9 cellular contexts compared by ENCODE assay signal in the genomic region with DNA sequence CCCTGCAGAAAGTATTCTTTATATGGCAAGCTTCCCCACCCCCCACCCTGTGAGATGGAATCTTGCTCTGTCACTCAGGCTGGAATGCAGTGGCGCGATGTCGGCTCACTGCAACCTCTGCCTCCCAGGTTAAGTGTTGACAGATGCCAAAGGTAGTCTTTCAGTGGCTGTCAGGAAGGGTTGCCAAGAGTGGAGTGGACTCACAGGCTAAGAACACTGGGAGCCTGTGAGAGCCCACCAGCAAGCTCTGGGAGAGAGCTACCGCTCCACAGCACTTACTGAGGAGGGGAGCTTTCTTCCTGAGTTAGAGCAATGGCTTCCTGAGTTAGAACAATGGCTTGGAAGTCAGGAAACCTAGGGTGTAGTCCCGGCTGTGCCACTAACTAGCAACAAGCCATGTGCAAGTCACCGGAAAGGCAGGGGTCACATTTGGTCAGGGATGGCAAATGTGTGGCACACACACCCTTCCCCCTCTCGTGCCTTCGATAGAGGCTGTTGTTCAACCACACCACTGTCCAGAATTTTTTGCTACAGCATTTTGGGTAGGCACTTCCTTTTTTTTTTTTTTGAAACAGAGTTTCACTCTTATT. TPM values are rescaled to one million over a fixed set of nuclear protein-coding genes. Genes with fewer than 3 reads are reported as not detected.
DNase-seq lines count a peak whose midpoint lies in the region; ATAC-seq, FAIRE-seq and TF ChIP-seq lines count a peak whose summit lies in the region.
"Had no signal": no experiment of that assay in that cellular context is flagged by ENCODE, and none has a peak within 500 bp of the region (broad histone marks: within the 10 kb centered on the region; RNA-seq: fewer than 3 reads in every experiment).

No MANE protein-coding gene starts in this region.

- DNase-seq in NOMO-1 treated with dmso at 0.1 percent for 144 hours (lab: John Stamatoyannopoulos, UW; ENCODE audit: unreplicated experiment) (peak; percentile 90), esophagus squamous epithelium (lab: John Stamatoyannopoulos, UW) (peak; percentile 19), naive B cell (no peak), type B pancreatic cell (ENCODE audit: extremely low spot score, unreplicated experiment) (no peak), frontal cortex (ENCODE audit: low spot score in 2 of 2) (no peak), KG1 (lab: John Stamatoyannopoulos, UW) (no peak)
- no peak for DNase-seq in activated naive CD4-positive, alpha-beta T cell treated with anti-CD3 and anti-CD28 coated beads, Interleukin-2, amount 50 U/mL, for 16 hours
- DNase-seq: foreskin fibroblast, NCI-H1048 had no signal

- H3K27me3 Mint-ChIP-seq in naive B cell (no peaks in the 10 kb centered on the region), type B pancreatic cell (no peaks in the 10 kb centered on the region)

- no peak for TF ChIP-seq CTCF in esophagus squamous epithelium (IDR thresholded peaks at IDR 0.05)
- TF ChIP-seq CTCF in type B pancreatic cell (conservative IDR thresholded peaks at IDR 0.05) = no peak

- peak; percentile 63 to 76 for ATAC-seq in naive B cell (ENCODE audit: low read depth in 2 of 2)

- H3K36me3 ChIP-seq in esophagus squamous epithelium = no peaks in the 10 kb centered on the region

- H3K4me3 Mint-ChIP-seq in naive B cell (peak overlapping the region in 7 of 8 donors; percentile 9 to 76 (median 50)), type B pancreatic cell (peak overlapping the region; percentile 80)

- H3K4me1 Mint-ChIP-seq in naive B cell (peaks cover 26 to 59% (median 55%) of the 10 kb centered on the region in 3 donors), type B pancreatic cell (ENCODE audit: unreplicated experiment) (peaks cover 26% of the 10 kb centered on the region)

- TF ChIP-seq POLR2A in esophagus squamous epithelium (IDR thresholded peaks at IDR 0.05) = no peak

- intact Hi-C loops in esophagus squamous epithelium (cut with DNase I) = no loop called here

- peak overlapping the region; percentile 36 to 85 (median 66) for H3K27ac ChIP-seq in esophagus squamous epithelium

- no peaks in the 10 kb centered on the region for H3K9me3 ChIP-seq in esophagus squamous epithelium

- 29 to 43% methylated on average over 4 to 6 of the region's 8 CpGs for WGBS in esophagus squamous epithelium, 2 donors

- H3K36me3 Mint-ChIP-seq in naive B cell (no peaks in the 10 kb centered on the region), type B pancreatic cell (no peaks in the 10 kb centered on the region)

- H3K9me3 Mint-ChIP-seq in naive B cell = no peaks in the 10 kb centered on the region
- no peaks in the 10 kb centered on the region for H3K9me3 Mint-ChIP-seq in type B pancreatic cell

- H3K27ac Mint-ChIP-seq in naive B cell = peak overlapping the region; percentile 10 to 77 (median 62)
- peak overlapping the region; percentile 94 for H3K27ac Mint-ChIP-seq in type B pancreatic cell

- peak overlapping the region in 3 of 4 donors; percentile 3 to 58 (median 30) for H3K4me3 ChIP-seq in esophagus squamous epithelium

- H3K27me3 ChIP-seq in esophagus squamous epithelium = peaks cover 0 to 7% (median 0%) of the 10 kb centered on the region in 4 donors

- H3K4me1 ChIP-seq in esophagus squamous epithelium = peaks cover 0 to 22% (median 0%) of the 10 kb centered on the region in 3 donors

- no peak for FAIRE-seq in frontal cortex (lab: Jason Lieb, UNC)

RNA-seq across cellular contexts. Expression of gene RNASE1, which starts 2.6 kb away (rescaled TPM):
- total RNA-seq in esophagus squamous epithelium (100 to 1,000 TPM in 2 of 4 donors, 10 to 100 TPM in 2; 12.0 to 297 (median 61.0) TPM), type B pancreatic cell (ENCODE audit: low replicate concordance) (476 and 793 TPM in 2 replicates), frontal cortex (12.2 TPM)
- polyA plus RNA-seq in naive B cell (ENCODE audit: low read depth in 6 of 6) = under 1 TPM in 1 of 6 donors, not detected in 5; 0.40 TPM

RNA-seq across cellular contexts. Expression of gene RNASE6, which starts 19.0 kb away (rescaled TPM):
- 10 to 100 TPM in 2 of 4 donors, under 1 TPM in 2; 0.26 to 22.3 (median 7.1) TPM for total RNA-seq in esophagus squamous epithelium
- polyA plus RNA-seq in naive B cell (ENCODE audit: low read depth in 6 of 6) = 100 to 1,000 TPM in 5 of 6 donors, 10 to 100 TPM in 1; 94.0 to 368 (median 337) TPM
- 0.97 and 1.1 TPM in 2 replicates for total RNA-seq in type B pancreatic cell (ENCODE audit: low replicate concordance)
- 1.2 TPM for total RNA-seq in frontal cortex

RNA-seq across cellular contexts. Expression of gene EDDM3B, which starts 31.8 kb away (rescaled TPM):
- total RNA-seq in esophagus squamous epithelium (not detected), type B pancreatic cell (ENCODE audit: low replicate concordance) (not detected in 2 replicates), frontal cortex (not detected)
- polyA plus RNA-seq in naive B cell (ENCODE audit: low read depth in 6 of 6) = not detected

RNA-seq across cellular contexts. Expression of gene EDDM3A, which starts 54.4 kb away (rescaled TPM):
- total RNA-seq in esophagus squamous epithelium (not detected), type B pancreatic cell (ENCODE audit: low replicate concordance) (not detected in 2 replicates), frontal cortex (not detected)
- under 1 TPM in 3 of 6 donors, not detected in 3; 0.31 to 0.52 (median 0.47) TPM for polyA plus RNA-seq in naive B cell (ENCODE audit: low read depth in 6 of 6)

Comparison
In these comparisons a context has a peak if more than half of its experiments do, and no peak if none do; other contexts are left out.
1. DNase-seq: peak in NOMO-1 treated with dmso at 0.1 percent for 144 hours (single experiment) and esophagus squamous epithelium (single experiment); none in naive B cell (single experiment), type B pancreatic cell (single experiment), activated naive CD4-positive, alpha-beta T cell treated with anti-CD3 and anti-CD28 coated beads, Interleukin-2, amount 50 U/mL, for 16 hours (single experiment), frontal cortex (0 of 2) and KG1 (single experiment).